In genomic region chr10:392705-393037, GRCh38 we compare ENCODE assay signal across 1 cellular context.
TF ChIP-seq lines count a peak whose summit lies in the region.

No MANE protein-coding gene starts in this region.

TF ChIP-seq in IMR-90, 13 proteins besides CTCF, POLR2A, EP300 and RAD21:
- TF ChIP-seq BHLHE40 (IDR thresholded peaks at IDR 0.05; ENCODE audit: low read depth, low read length) (no peak), SMC3 (IDR thresholded peaks at IDR 0.05; ENCODE audit: low read depth, low read length) (no peak), RCOR1 (IDR thresholded peaks at IDR 0.05; ENCODE audit: insufficient replicate concordance, low read length) (no peak), MXI1 (IDR thresholded peaks at IDR 0.05; ENCODE audit: borderline replicate concordance, low read depth, low read length) (no peak), MAFK (IDR thresholded peaks at IDR 0.05; ENCODE audit: low read depth, low read length) (no peak), RFX5 (IDR thresholded peaks at IDR 0.05; ENCODE audit: low read depth, low read length) (no peak), NFE2L2 (IDR thresholded peaks at IDR 0.05; ENCODE audit: low read depth, low read length) (no peak), FOS (IDR thresholded peaks at IDR 0.05; ENCODE audit: low read depth, low read length) (no peak), USF2 (IDR thresholded peaks at IDR 0.05; ENCODE audit: low read depth, low read length) (no peak), CHD1 (IDR thresholded peaks at IDR 0.05; ENCODE audit: low read depth, low read length) (no peak), CEBPB (IDR thresholded peaks at IDR 0.05; ENCODE audit: low read depth, low read length) (no peak), ELK1 (IDR thresholded peaks at IDR 0.05; ENCODE audit: borderline replicate concordance, low read depth, low read length) (no peak), MAZ (IDR thresholded peaks at IDR 0.05; ENCODE audit: borderline replicate concordance, low read depth, low read length) (no peak)
